In the genomic region with DNA sequence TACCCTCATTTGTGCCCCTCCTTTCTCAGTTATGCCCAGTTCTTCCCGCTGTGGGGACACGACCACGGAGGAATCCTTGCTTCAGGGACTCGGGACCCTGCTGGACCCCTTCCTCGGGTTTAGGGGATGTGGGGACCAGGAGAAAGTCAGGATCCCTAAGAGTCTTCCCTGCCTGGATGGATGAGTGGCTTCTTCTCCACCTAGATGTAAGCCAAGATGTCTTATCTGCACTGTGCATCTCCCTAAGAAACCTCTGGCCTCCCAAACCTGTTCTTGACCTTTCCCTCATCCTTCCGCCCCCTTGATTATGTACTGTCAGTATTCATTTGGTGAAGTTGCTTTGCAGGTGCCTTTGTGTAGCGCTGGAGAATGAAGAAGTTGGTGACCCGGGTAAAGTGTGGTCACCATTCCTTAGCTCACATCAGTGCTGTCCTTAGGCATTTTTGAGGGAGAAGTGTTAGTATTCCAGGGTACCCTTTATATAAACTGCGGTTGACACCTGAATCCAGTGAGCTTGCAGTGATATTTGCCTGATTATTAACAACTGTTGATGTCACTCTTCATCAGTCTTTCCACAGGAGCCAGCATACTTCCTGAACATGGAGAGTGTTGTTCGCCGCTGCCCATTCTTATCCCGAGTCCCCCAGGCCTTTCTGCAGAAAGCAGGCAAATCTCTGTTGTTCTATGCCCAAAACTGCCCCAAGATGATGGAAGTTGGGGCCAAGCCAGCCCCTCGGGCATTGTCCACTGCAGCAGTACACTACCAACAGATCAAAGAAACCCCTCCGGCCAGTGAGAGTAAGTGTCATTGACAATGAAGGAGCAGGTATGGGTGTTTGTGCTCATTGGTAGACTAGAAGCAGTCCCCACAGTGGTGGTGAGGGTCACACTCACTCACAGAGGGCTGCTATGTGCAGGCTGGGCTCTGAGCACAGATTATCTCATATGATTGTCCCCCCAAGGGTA, we compare ENCODE assay signal across 6 cellular contexts. TPM values are rescaled to one million over a fixed set of nuclear protein-coding genes. Genes with fewer than 3 reads are reported as not detected.
DNase-seq lines count a peak whose midpoint lies in the region; ATAC-seq and TF ChIP-seq lines count a peak whose summit lies in the region.

No MANE protein-coding gene starts in this region.

- no peak for TF ChIP-seq EP300 in gastroesophageal sphincter (IDR thresholded peaks at IDR 0.05)
- TF ChIP-seq EP300 in tibial nerve (IDR thresholded peaks at IDR 0.05): no peak

- H3K27ac Mint-ChIP-seq in activated T-cell treated with anti-CD3 and anti-CD28 coated beads, Interleukin-2, amount 50 U/mL, for 72 hours: peak overlapping the region; percentile 97

- no peak for TF ChIP-seq CTCF in gastroesophageal sphincter (IDR thresholded peaks at IDR 0.05)
- TF ChIP-seq CTCF in tibial nerve (IDR thresholded peaks at IDR 0.05): no peak

- H3K4me3 Mint-ChIP-seq in activated T-cell treated with anti-CD3 and anti-CD28 coated beads, Interleukin-2, amount 50 U/mL, for 72 hours: peak overlapping the region; percentile 98 to 99

- H3K36me3 Mint-ChIP-seq in activated T-cell treated with anti-CD3 and anti-CD28 coated beads, Interleukin-2, amount 50 U/mL, for 72 hours (ENCODE audit: insufficient read depth in 2 of 2): peaks cover 8 to 21% of the 10 kb centered on the region in 2 donors

- H3K36me3 ChIP-seq in gastroesophageal sphincter (peaks cover 0 to 44% of the 10 kb centered on the region in 2 donors), tibial nerve (peaks cover 0 to 24% (median 4%) of the 10 kb centered on the region in 3 donors)

- TF ChIP-seq POLR2A in gastroesophageal sphincter (IDR thresholded peaks at IDR 0.05): no peak
- TF ChIP-seq POLR2A in tibial nerve (IDR thresholded peaks at IDR 0.05): no peak

- H3K9me3 Mint-ChIP-seq in activated T-cell treated with anti-CD3 and anti-CD28 coated beads, Interleukin-2, amount 50 U/mL, for 72 hours: no peaks in the 10 kb centered on the region

- DNase-seq in activated T-cell treated with anti-CD3 and anti-CD28 coated beads, Interleukin-2, amount 50 U/mL, for 72 hours: no peak
- DNase-seq in activated T-cell treated with anti-CD3 and anti-CD28 coated beads, Interleukin-2, amount 50 U/mL, for 1 hour: no peak
- no peak for DNase-seq in tibial nerve (ENCODE audit: low spot score in 2 of 2)
- DNase-seq in cortex of kidney (lab: John Stamatoyannopoulos, UW): no peak
- DNase-seq in NCI-H1930 (lab: John Stamatoyannopoulos, UW): no peak

- no peaks in the 10 kb centered on the region for H3K27me3 Mint-ChIP-seq in activated T-cell treated with anti-CD3 and anti-CD28 coated beads, Interleukin-2, amount 50 U/mL, for 72 hours (ENCODE audit: low read depth)

- H3K4me1 ChIP-seq in gastroesophageal sphincter (peaks cover 0 to 83% (median 22%) of the 10 kb centered on the region in 3 donors), tibial nerve (peaks cover 0 to 67% (median 30%) of the 10 kb centered on the region in 4 donors)

- H3K27ac ChIP-seq in gastroesophageal sphincter: peak overlapping the region in 3 of 4 donors; percentile 79 to 88 (median 81)
- H3K27ac ChIP-seq in tibial nerve: peak overlapping the region; percentile 16 to 90 (median 88)

- ATAC-seq in activated T-cell treated with anti-CD3 and anti-CD28 coated beads, Interleukin-2, amount 50 U/mL, for 72 hours (replicated peaks in 1 of 2): no peak
- no peak for ATAC-seq in gastroesophageal sphincter

- 29 to 55% methylated on average over 3 to 5 of the region's 14 CpGs for WGBS in gastroesophageal sphincter (ENCODE audit: low coverage in 1 of 2), 2 donors
- WGBS in tibial nerve, 2 donors: 41 to 48% methylated on average over 14 of the region's 14 CpGs

- H3K4me3 ChIP-seq in gastroesophageal sphincter: peak overlapping the region; percentile 82 to 96
- peak overlapping the region; percentile 69 to 96 (median 94) for H3K4me3 ChIP-seq in tibial nerve

- H3K27me3 ChIP-seq in gastroesophageal sphincter (no peaks in the 10 kb centered on the region), tibial nerve (no peaks in the 10 kb centered on the region)

- H3K9me3 ChIP-seq in gastroesophageal sphincter (no peaks in the 10 kb centered on the region), tibial nerve (no peaks in the 10 kb centered on the region)

- peaks cover 69% of the 10 kb centered on the region for H3K4me1 Mint-ChIP-seq in activated T-cell treated with anti-CD3 and anti-CD28 coated beads, Interleukin-2, amount 50 U/mL, for 72 hours (ENCODE audit: low read depth)

RNA-seq across cellular contexts. Expression of gene ALAS1, which starts 1.0 kb away (rescaled TPM):
- total RNA-seq in activated T-cell treated with anti-CD3 and anti-CD28 coated beads, Interleukin-2, amount 50 U/mL, for 72 hours: 10 to 100 TPM; 62.7 to 63.6 TPM
- total RNA-seq in gastroesophageal sphincter (10 to 100 TPM; 30.0 to 50.8 (median 35.8) TPM), tibial nerve (10 to 100 TPM; 26.1 to 37.1 (median 32.0) TPM)

RNA-seq across cellular contexts. Expression of gene TLR9, which starts 26.5 kb away (rescaled TPM):
- 1 to 10 TPM; 1.2 to 2.3 TPM for total RNA-seq in activated T-cell treated with anti-CD3 and anti-CD28 coated beads, Interleukin-2, amount 50 U/mL, for 72 hours
- total RNA-seq in gastroesophageal sphincter (not detected), tibial nerve (under 1 TPM in 2 of 4 donors, not detected in 2; 0.30 to 0.39 TPM)

RNA-seq across cellular contexts. Expression of gene TWF2, which starts 40.0 kb away (rescaled TPM):
- 100 to 1,000 TPM; 124 to 133 TPM for total RNA-seq in activated T-cell treated with anti-CD3 and anti-CD28 coated beads, Interleukin-2, amount 50 U/mL, for 72 hours
- total RNA-seq in gastroesophageal sphincter: 10 to 100 TPM; 46.8 to 79.5 (median 69.2) TPM
- total RNA-seq in tibial nerve: 10 to 100 TPM; 59.2 to 72.9 (median 60.4) TPM

RNA-seq across cellular contexts. Expression of gene POC1A, which starts 44.7 kb away (rescaled TPM):
- total RNA-seq in activated T-cell treated with anti-CD3 and anti-CD28 coated beads, Interleukin-2, amount 50 U/mL, for 72 hours: 10 to 100 TPM; 28.6 to 39.0 TPM
- 1 to 10 TPM in 2 of 4 donors, under 1 TPM in 2; 0.73 to 1.7 (median 0.93) TPM for total RNA-seq in gastroesophageal sphincter
- total RNA-seq in tibial nerve: 1 to 10 TPM in 3 of 4 donors, under 1 TPM in 1; 0.84 to 3.1 (median 2.4) TPM

RNA-seq across cellular contexts. Expression of gene PPM1M, which starts 46.6 kb away (rescaled TPM):
- 100 to 1,000 TPM; 119 to 121 TPM for total RNA-seq in activated T-cell treated with anti-CD3 and anti-CD28 coated beads, Interleukin-2, amount 50 U/mL, for 72 hours
- total RNA-seq in gastroesophageal sphincter (10 to 100 TPM; 20.3 to 36.6 (median 29.9) TPM), tibial nerve (10 to 100 TPM; 25.8 to 35.1 (median 27.8) TPM)
